2 cellular contexts compared by ENCODE assay signal in the genomic region with DNA sequence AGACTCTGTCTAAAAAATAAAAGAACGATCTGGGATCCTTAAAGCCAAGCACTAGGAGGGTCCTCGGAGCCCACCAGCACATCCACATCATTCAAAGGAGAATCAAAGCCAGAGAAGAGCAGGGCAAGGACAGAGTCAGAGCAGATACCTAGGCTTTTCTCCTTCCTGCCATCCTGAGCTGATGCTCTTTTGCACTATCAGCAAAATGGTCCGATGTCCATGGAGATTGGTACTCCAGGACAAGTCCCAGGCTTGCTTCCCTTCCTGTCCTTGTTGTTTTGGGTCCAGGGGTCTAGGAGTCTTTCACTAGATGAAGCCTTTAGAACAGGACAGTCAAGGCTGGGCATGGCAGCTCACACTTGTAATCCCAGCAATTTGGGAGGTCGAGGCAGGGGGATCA.
TF ChIP-seq lines count a peak whose summit lies in the region.

No MANE protein-coding gene starts in this region.

TF ChIP-seq in A549, 52 proteins besides CTCF, POLR2A, EP300 and RAD21:
- TF ChIP-seq KDM5A (IDR thresholded peaks at IDR 0.05) (no peak), MAFK (IDR thresholded peaks at IDR 0.05; ENCODE audit: partially characterized antibody) (peak; percentile 84), HOXA7 (CRISPR knock-in tag; IDR thresholded peaks at IDR 0.05) (no peak), JUNB (IDR thresholded peaks at IDR 0.05) (no peak)

TF ChIP-seq in HepG2, 621 proteins besides CTCF, POLR2A, EP300 and RAD21:
- TF ChIP-seq, protein P1, sequence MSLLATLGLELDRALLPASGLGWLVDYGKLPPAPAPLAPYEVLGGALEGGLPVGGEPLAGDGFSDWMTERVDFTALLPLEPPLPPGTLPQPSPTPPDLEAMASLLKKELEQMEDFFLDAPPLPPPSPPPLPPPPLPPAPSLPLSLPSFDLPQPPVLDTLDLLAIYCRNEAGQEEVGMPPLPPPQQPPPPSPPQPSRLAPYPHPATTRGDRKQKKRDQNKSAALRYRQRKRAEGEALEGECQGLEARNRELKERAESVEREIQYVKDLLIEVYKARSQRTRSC (CRISPR knock-in tag; IDR thresholded peaks at IDR 0.05; ENCODE audit: low read depth) = no peak
- TF ChIP-seq MAFK (conservative IDR thresholded peaks at IDR 0.05 in 1 of 2, IDR thresholded peaks at IDR 0.05 in 1 of 2; ENCODE audit: low read length in 2 of 2) (peak; percentile 82 to 88), MAFF (IDR thresholded peaks at IDR 0.05; ENCODE audit: low read depth, low read length) (peak; percentile 80)
